In genomic region chr16:1095450-1096163, GRCh38 we compare ENCODE assay signal across 29 cellular contexts. TPM values are rescaled to one million over a fixed set of nuclear protein-coding genes. Genes with fewer than 3 reads are reported as not detected.
"Had no signal": no experiment of that assay in that cellular context is flagged by ENCODE, and none has a peak within 500 bp of the region (broad histone marks: within the 10 kb centered on the region; RNA-seq: fewer than 3 reads in every experiment).

No MANE protein-coding gene starts in this region.

- H3K36me3 ChIP-seq: sigmoid colon, upper lobe of left lung had no signal

- H3K4me3 ChIP-seq: lung, sigmoid colon, upper lobe of left lung had no signal

- H3K4me1 ChIP-seq: sigmoid colon, upper lobe of left lung had no signal

- H3K9me3 ChIP-seq: sigmoid colon, upper lobe of left lung had no signal

- H3K27ac ChIP-seq: epithelial cell of prostate, sigmoid colon, upper lobe of left lung, VCaP had no signal

- DNase-seq: activated CD4-positive, alpha-beta T cell treated with anti-CD3 and anti-CD28 coated beads, Interleukin-2, amount 50 U/mL, for 1 hour; activated CD4-positive, CD25-positive, alpha-beta regulatory T cell treated with anti-CD3 and anti-CD28 coated beads, Interleukin-2, amount 50 U/mL, for 72 hours; activated CD8-positive, alpha-beta memory T cell treated with anti-CD3 and anti-CD28 coated beads for 24 hours; activated CD8-positive, alpha-beta memory T cell treated with anti-CD3 and anti-CD28 coated beads, Interleukin-2, amount 50 U/mL, for 4 hours; activated naive CD4-positive, alpha-beta T cell treated with Interleukin-2 at 50 U/mL for 16 hours; activated naive CD8-positive, alpha-beta T cell treated with anti-CD3 and anti-CD28 coated beads for 36 hours; activated T-cell treated with anti-CD3 and anti-CD28 coated beads, Interleukin-2, amount 50 U/mL, for 48 hours; cerebellar nuclear complex; cortex of kidney; foreskin fibroblast; kidney; naive B cell; occipital lobe; sigmoid colon; stimulated activated CD4-positive, alpha-beta T cell treated with anti-CD3 and anti-CD28 coated beads, Interleukin-2, amount 100 ng/mL, for 48 hours; stimulated activated CD8-positive, alpha-beta memory T cell treated with anti-CD3 and anti-CD28 coated beads, Interleukin-4, amount 100 ng/mL, for 48 hours; stimulated activated naive B cell treated with anti-CD40 and anti-IgM and Interleukin-4, amounts not matched to agents 10 μg/mL and 1 μg/mL and 100 μg/mL, for 72 hours; T-cell had no signal

- ATAC-seq: stimulated activated naive B cell treated with anti-CD40 and anti-IgM and Interleukin-4, amounts not matched to agents 10 μg/mL and 1 μg/mL and 100 μg/mL, for 72 hours; T-cell had no signal

RNA-seq across cellular contexts. Expression of gene C1QTNF8, which starts 0.4 kb away (rescaled TPM):
- total RNA-seq: activated naive CD8-positive, alpha-beta T cell treated with anti-CD3 and anti-CD28 coated beads for 36 hours; bronchial epithelial cell; fibroblast of lung; glomerular endothelial cell; kidney; left lobe of liver; mesenteric fat pad; mucosa of gallbladder; occipital lobe; sigmoid colon; T-cell had no signal

RNA-seq across cellular contexts. Expression of gene SSTR5, which starts 23.1 kb away (rescaled TPM):
- total RNA-seq: activated naive CD8-positive, alpha-beta T cell treated with anti-CD3 and anti-CD28 coated beads for 36 hours; bronchial epithelial cell; fibroblast of lung; glomerular endothelial cell; left lobe of liver; mesenteric fat pad; sigmoid colon; T-cell; temporal lobe; upper lobe of left lung had no signal

RNA-seq across cellular contexts. Expression of gene CACNA1H, which starts 57.3 kb away (rescaled TPM):
- total RNA-seq: bronchial epithelial cell had no signal
